11 cellular contexts compared by ENCODE assay signal in genomic region chr7:43248961-43249807, GRCh38.
DNase-seq lines count a peak whose midpoint lies in the region; ATAC-seq and TF ChIP-seq lines count a peak whose summit lies in the region.
"Had no signal": no experiment of that assay in that cellular context is flagged by ENCODE, and none has a peak within 500 bp of the region (broad histone marks: within the 10 kb centered on the region; RNA-seq: fewer than 3 reads in every experiment).

No MANE protein-coding gene starts in this region.

- no peak overlapping the region for H2AFZ ChIP-seq in MM.1S (ENCODE audit: low read length)

- no peak overlapping the region for H3K4me2 ChIP-seq in MM.1S (ENCODE audit: low read depth, low read length)

- H3K9me2 ChIP-seq in MM.1S (replicated peaks; ENCODE audit: insufficient read depth, low read length): no peaks in the 10 kb centered on the region

- no peak overlapping the region for H3K27ac ChIP-seq in foreskin keratinocyte
- no peak overlapping the region for H3K27ac ChIP-seq in MM.1S (ENCODE audit: low read length)
- H3K27ac ChIP-seq: heart right ventricle had no signal

- TF ChIP-seq CTCF in BJ (IDR thresholded peaks at IDR 0.05; ENCODE audit: insufficient read depth, low read depth, low read length): no peak
- TF ChIP-seq CTCF in omental fat pad (IDR thresholded peaks at IDR 0.05): no peak
- TF ChIP-seq CTCF in foreskin keratinocyte (conservative IDR thresholded peaks at IDR 0.05): no peak
- no peak for TF ChIP-seq CTCF in MM.1S (IDR thresholded peaks at IDR 0.05; ENCODE audit: low read length)

- H3K9me3 ChIP-seq in MM.1S (replicated peaks; ENCODE audit: insufficient read depth, low read length): no peaks in the 10 kb centered on the region
- H3K9me3 ChIP-seq: heart right ventricle had no signal

- H3K4me1 ChIP-seq in foreskin keratinocyte (no peaks in the 10 kb centered on the region), MM.1S (ENCODE audit: low read length) (no peaks in the 10 kb centered on the region)
- H3K4me1 ChIP-seq: heart right ventricle had no signal

- H3K79me2 ChIP-seq in MM.1S (ENCODE audit: low read length): no peaks in the 10 kb centered on the region

- no peaks in the 10 kb centered on the region for H3K27me3 ChIP-seq in BJ (ENCODE audit: control insufficient read depth, insufficient read depth, low read length)
- peaks cover 9% of the 10 kb centered on the region for H3K27me3 ChIP-seq in foreskin keratinocyte
- H3K27me3 ChIP-seq in MM.1S (replicated peaks; ENCODE audit: insufficient read depth, low read length): no peaks in the 10 kb centered on the region

- H3K36me3 ChIP-seq in BJ (ENCODE audit: control insufficient read depth, insufficient read depth, low read length) (no peaks in the 10 kb centered on the region), MM.1S (replicated peaks; ENCODE audit: insufficient read depth, low read length) (no peaks in the 10 kb centered on the region)
- H3K36me3 ChIP-seq: heart right ventricle had no signal

- DNase-seq in BJ (ENCODE audit: low read depth) (peak; percentile 41), M059J (ENCODE audit: low read depth) (peak; percentile 89), dedifferentiated amniotic fluid mesenchymal stem cell (ENCODE audit: extremely low spot score) (peak; percentile 40), omental fat pad (ENCODE audit: low spot score) (no peak), foreskin keratinocyte (no peak), putamen (ENCODE audit: low spot score) (no peak), MM.1S (no peak), NCI-H1092 treated with DMSO at 0.1 percent for 48 hours (lab: John Stamatoyannopoulos, UW) (no peak)
- DNase-seq: activated naive CD8-positive, alpha-beta T cell treated with anti-CD3 and anti-CD28 coated beads for 36 hours; heart right ventricle; NCI-H2029 had no signal

- H3F3A ChIP-seq in MM.1S (ENCODE audit: insufficient read depth, low read length): no peaks in the 10 kb centered on the region

- POLR2A ChIA-PET in BJ (lab: Charles Lee): interaction anchor here (0.6 kb wide), 1 partner anchor 487 kb away, joined by 8 read pairs; no protein-coding TSS in a partner anchor

- H3K4me3 ChIP-seq in BJ (ENCODE audit: low read depth, low read length) (peak overlapping the region; percentile 34), MM.1S (ENCODE audit: low read length) (no peak overlapping the region)
- H3K4me3 ChIP-seq: heart right ventricle had no signal

- no peak overlapping the region for H3K9ac ChIP-seq in MM.1S (ENCODE audit: low read length)

- CTCF ChIA-PET in BJ (lab: Yijun Ruan, JAX): interaction anchor here (0.6 to 5.7 kb wide), 9 partner anchors 8 to 328 kb away, joined by 3 to 45 read pairs (median 3); no protein-coding TSS in a partner anchor

- ATAC-seq in omental fat pad (ENCODE audit: low FRiP score) (peak; percentile 52), foreskin keratinocyte (no peak)
- ATAC-seq: heart right ventricle had no signal

- H4K20me1 ChIP-seq in MM.1S (ENCODE audit: insufficient read depth, low read length): no peaks in the 10 kb centered on the region

Comparison
In these comparisons a context has a peak if more than half of its experiments do, and no peak if none do; other contexts are left out.
1. DNase-seq: peak in BJ (single experiment), M059J (single experiment) and dedifferentiated amniotic fluid mesenchymal stem cell (single experiment); none in omental fat pad (single experiment), foreskin keratinocyte (0 of 2), putamen (single experiment), MM.1S (single experiment) and NCI-H1092 treated with DMSO at 0.1 percent for 48 hours (single experiment).